1 cellular context compared by ENCODE assay signal in genomic region chr7:44796504-44797328, GRCh38.
TF ChIP-seq lines count a peak whose summit lies in the region.

Gene PPIA, plus strand, starts transcription at chr7:44796681. Its CDS starts 44 bp downstream, at chr7:44796725.

TF ChIP-seq in K562, 482 proteins besides CTCF, POLR2A, EP300 and RAD21 (continued from another document and continues in another):
- no peak for TF ChIP-seq EHMT2 (IDR thresholded peaks at IDR 0.05)
- TF ChIP-seq KAT2B (IDR thresholded peaks at IDR 0.05; ENCODE audit: low read depth, low read length), result no peak
- TF ChIP-seq ZNF384 (IDR thresholded peaks at IDR 0.05; ENCODE audit: low read depth, low read length), result no peak
- TF ChIP-seq ZFP91 (CRISPR knock-in tag; IDR thresholded peaks at IDR 0.05), result no peak
- TF ChIP-seq ZNF766 (CRISPR knock-in tag; conservative IDR thresholded peaks at IDR 0.05), result no peak
- TF ChIP-seq DACH1 (IDR thresholded peaks at IDR 0.05; ENCODE audit: partially characterized antibody), result no peak
- TF ChIP-seq ZC3H4 (CRISPR knock-in tag; IDR thresholded peaks at IDR 0.05; ENCODE audit: borderline replicate concordance), result peak; percentile 99
- no peak for TF ChIP-seq MTA1 (IDR thresholded peaks at IDR 0.05; ENCODE audit: borderline replicate concordance)
- TF ChIP-seq ZNF263 (CRISPR knock-in tag; IDR thresholded peaks at IDR 0.05; ENCODE audit: borderline replicate concordance), result no peak
- TF ChIP-seq POLR2AphosphoS5 (IDR thresholded peaks at IDR 0.05; ENCODE audit: control insufficient read depth, insufficient read depth, low read depth, low read length), result peak; percentile 86
- TF ChIP-seq, protein P1, sequence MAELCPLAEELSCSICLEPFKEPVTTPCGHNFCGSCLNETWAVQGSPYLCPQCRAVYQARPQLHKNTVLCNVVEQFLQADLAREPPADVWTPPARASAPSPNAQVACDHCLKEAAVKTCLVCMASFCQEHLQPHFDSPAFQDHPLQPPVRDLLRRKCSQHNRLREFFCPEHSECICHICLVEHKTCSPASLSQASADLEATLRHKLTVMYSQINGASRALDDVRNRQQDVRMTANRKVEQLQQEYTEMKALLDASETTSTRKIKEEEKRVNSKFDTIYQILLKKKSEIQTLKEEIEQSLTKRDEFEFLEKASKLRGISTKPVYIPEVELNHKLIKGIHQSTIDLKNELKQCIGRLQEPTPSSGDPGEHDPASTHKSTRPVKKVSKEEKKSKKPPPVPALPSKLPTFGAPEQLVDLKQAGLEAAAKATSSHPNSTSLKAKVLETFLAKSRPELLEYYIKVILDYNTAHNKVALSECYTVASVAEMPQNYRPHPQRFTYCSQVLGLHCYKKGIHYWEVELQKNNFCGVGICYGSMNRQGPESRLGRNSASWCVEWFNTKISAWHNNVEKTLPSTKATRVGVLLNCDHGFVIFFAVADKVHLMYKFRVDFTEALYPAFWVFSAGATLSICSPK (IDR thresholded peaks at IDR 0.05; ENCODE audit: borderline replicate concordance), result no peak
- no peak for TF ChIP-seq SMARCA4 (IDR thresholded peaks at IDR 0.05)
- TF ChIP-seq MYC (IDR thresholded peaks at IDR 0.05; ENCODE audit: low read depth, low read length), result peak; percentile 99
- peak; percentile 94 for TF ChIP-seq MYC (CRISPR knock-in tag; IDR thresholded peaks at IDR 0.05; ENCODE audit: borderline replicate concordance, low read depth)
- TF ChIP-seq NR4A1 (CRISPR knock-in tag; IDR thresholded peaks at IDR 0.05), result no peak
- TF ChIP-seq NR4A1 (tag; IDR thresholded peaks at IDR 0.05), result peak; percentile 86
- no peak for TF ChIP-seq BCL6 (CRISPR knock-in tag; IDR thresholded peaks at IDR 0.05)
- peak; percentile 84 for TF ChIP-seq HMGN3 (IDR thresholded peaks at IDR 0.05; ENCODE audit: borderline replicate concordance, extremely low read depth, insufficient read length, low read depth, low read length)
- no peak for TF ChIP-seq TCF7L2 (IDR thresholded peaks at IDR 0.05; ENCODE audit: low read depth, low read length)
- 0 out of 2 replicates have a peak, but pooled peaks have one; percentile 90 for TF ChIP-seq PTBP1 (IDR thresholded peaks at IDR 0.05; ENCODE audit: low read depth, low read length)
- TF ChIP-seq RAD51 (IDR thresholded peaks at IDR 0.05; ENCODE audit: borderline replicate concordance, low read depth), result no peak; the same call in 1 of the 2 replicates
- 0 out of 4 replicates have a peak, but pooled peaks of 1 of the 2 experiments have one; percentile 38 for TF ChIP-seq ETV6 (IDR thresholded peaks at IDR 0.05; ENCODE audit: borderline replicate concordance in 1 of 2, low read depth in 2 of 2, low read length in 1 of 2)
- TF ChIP-seq ETV6 (CRISPR knock-in tag; IDR thresholded peaks at IDR 0.05; ENCODE audit: borderline replicate concordance), result no peak
- no peak for TF ChIP-seq WHSC1 (IDR thresholded peaks at IDR 0.05; ENCODE audit: low read length)
- 0 out of 2 replicates have a peak, but pooled peaks have one; percentile 48 for TF ChIP-seq ZNF551 (CRISPR knock-in tag; IDR thresholded peaks at IDR 0.05)
- TF ChIP-seq ZNF324 (CRISPR knock-in tag; IDR thresholded peaks at IDR 0.05), result no peak
- TF ChIP-seq RBM22 (IDR thresholded peaks at IDR 0.05; ENCODE audit: low read depth, low read length, poor library complexity, severe bottlenecking), result peak; percentile 99
- no peak for TF ChIP-seq SLC30A9 (CRISPR knock-in tag; IDR thresholded peaks at IDR 0.05)
- peak; percentile 52; the same call in 1 of the 2 replicates for TF ChIP-seq CTBP1 (IDR thresholded peaks at IDR 0.05; ENCODE audit: borderline replicate concordance)
- TF ChIP-seq ZNF583 (CRISPR knock-in tag; IDR thresholded peaks at IDR 0.05), result no peak
- TF ChIP-seq GABPB1 (CRISPR knock-in tag; IDR thresholded peaks at IDR 0.05), result peak; percentile 59; the same call in 1 of the 2 replicates
- peak; percentile 99 for TF ChIP-seq SUPT5H (IDR thresholded peaks at IDR 0.05)
- TF ChIP-seq ZNF764 (CRISPR knock-in tag; IDR thresholded peaks at IDR 0.05; ENCODE audit: low read depth), result no peak
- TF ChIP-seq FUS (optimal IDR thresholded peaks at IDR 0.05; ENCODE audit: low read depth, low read length), result peak; percentile 96
- no peak for TF ChIP-seq MIER1 (IDR thresholded peaks at IDR 0.05; ENCODE audit: low read depth)
- TF ChIP-seq HOXB6 (CRISPR knock-in tag; IDR thresholded peaks at IDR 0.05; ENCODE audit: borderline replicate concordance), result no peak
- no peak for TF ChIP-seq PURB (CRISPR knock-in tag; IDR thresholded peaks at IDR 0.05; ENCODE audit: low read depth)
- no peak for TF ChIP-seq ZBTB12 (CRISPR knock-in tag; IDR thresholded peaks at IDR 0.05)
- 0 out of 2 replicates have a peak, but pooled peaks have one; percentile 67 for TF ChIP-seq RBM17 (IDR thresholded peaks at IDR 0.05; ENCODE audit: borderline replicate concordance, low read depth, low read length)
- 0 out of 2 replicates have a peak, but pooled peaks have one; percentile 13 for TF ChIP-seq RFX7 (CRISPR knock-in tag; IDR thresholded peaks at IDR 0.05)
- TF ChIP-seq RBM25 (IDR thresholded peaks at IDR 0.05; ENCODE audit: low read depth, low read length, severe bottlenecking), result peak; percentile 98
- TF ChIP-seq ZSCAN32 (CRISPR knock-in tag; IDR thresholded peaks at IDR 0.05), result no peak
- peak; percentile 98 for TF ChIP-seq TBP (optimal IDR thresholded peaks at IDR 0.05; ENCODE audit: low read depth, low read length)
- TF ChIP-seq, protein P2, sequence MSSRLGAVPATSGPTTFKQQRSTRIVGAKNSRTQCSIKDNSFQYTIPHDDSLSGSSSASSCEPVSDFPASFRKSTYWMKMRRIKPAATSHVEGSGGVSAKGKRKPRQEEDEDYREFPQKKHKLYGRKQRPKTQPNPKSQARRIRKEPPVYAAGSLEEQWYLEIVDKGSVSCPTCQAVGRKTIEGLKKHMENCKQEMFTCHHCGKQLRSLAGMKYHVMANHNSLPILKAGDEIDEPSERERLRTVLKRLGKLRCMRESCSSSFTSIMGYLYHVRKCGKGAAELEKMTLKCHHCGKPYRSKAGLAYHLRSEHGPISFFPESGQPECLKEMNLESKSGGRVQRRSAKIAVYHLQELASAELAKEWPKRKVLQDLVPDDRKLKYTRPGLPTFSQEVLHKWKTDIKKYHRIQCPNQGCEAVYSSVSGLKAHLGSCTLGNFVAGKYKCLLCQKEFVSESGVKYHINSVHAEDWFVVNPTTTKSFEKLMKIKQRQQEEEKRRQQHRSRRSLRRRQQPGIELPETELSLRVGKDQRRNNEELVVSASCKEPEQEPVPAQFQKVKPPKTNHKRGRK (tag; IDR thresholded peaks at IDR 0.05), result no peak
- TF ChIP-seq ZKSCAN8 (CRISPR knock-in tag; IDR thresholded peaks at IDR 0.05), result no peak
- TF ChIP-seq SMARCE1 (IDR thresholded peaks at IDR 0.05), result no peak
- no peak for TF ChIP-seq SPI1 (IDR thresholded peaks at IDR 0.05; ENCODE audit: borderline replicate concordance, low read depth, low read length)
- TF ChIP-seq NCOA1 (IDR thresholded peaks at IDR 0.05; ENCODE audit: low read depth), result no peak
- TF ChIP-seq TEAD4 (IDR thresholded peaks at IDR 0.05; ENCODE audit: low read length), result peak; percentile 77; the same call in 1 of the 2 replicates
- TF ChIP-seq TEAD4 (CRISPR knock-in tag; IDR thresholded peaks at IDR 0.05; ENCODE audit: borderline replicate concordance), result 0 out of 2 replicates have a peak, but pooled peaks have one; percentile 63
- no peak for TF ChIP-seq RUNX1 (IDR thresholded peaks at IDR 0.05; ENCODE audit: low read depth)
- TF ChIP-seq, protein P3, sequence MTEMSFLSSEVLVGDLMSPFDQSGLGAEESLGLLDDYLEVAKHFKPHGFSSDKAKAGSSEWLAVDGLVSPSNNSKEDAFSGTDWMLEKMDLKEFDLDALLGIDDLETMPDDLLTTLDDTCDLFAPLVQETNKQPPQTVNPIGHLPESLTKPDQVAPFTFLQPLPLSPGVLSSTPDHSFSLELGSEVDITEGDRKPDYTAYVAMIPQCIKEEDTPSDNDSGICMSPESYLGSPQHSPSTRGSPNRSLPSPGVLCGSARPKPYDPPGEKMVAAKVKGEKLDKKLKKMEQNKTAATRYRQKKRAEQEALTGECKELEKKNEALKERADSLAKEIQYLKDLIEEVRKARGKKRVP (CRISPR knock-in tag; IDR thresholded peaks at IDR 0.05), result peak; percentile 9; the same call in 1 of the 2 replicates
- TF ChIP-seq ZNF445 (CRISPR knock-in tag; IDR thresholded peaks at IDR 0.05; ENCODE audit: low read depth), result no peak
- no peak for TF ChIP-seq ARHGAP35 (IDR thresholded peaks at IDR 0.05; ENCODE audit: partially characterized antibody)
- no peak for TF ChIP-seq HNRNPUL1 (IDR thresholded peaks at IDR 0.05; ENCODE audit: low read length)
- no peak for TF ChIP-seq ZNF224 (CRISPR knock-in tag; IDR thresholded peaks at IDR 0.05)
- TF ChIP-seq, protein P4, sequence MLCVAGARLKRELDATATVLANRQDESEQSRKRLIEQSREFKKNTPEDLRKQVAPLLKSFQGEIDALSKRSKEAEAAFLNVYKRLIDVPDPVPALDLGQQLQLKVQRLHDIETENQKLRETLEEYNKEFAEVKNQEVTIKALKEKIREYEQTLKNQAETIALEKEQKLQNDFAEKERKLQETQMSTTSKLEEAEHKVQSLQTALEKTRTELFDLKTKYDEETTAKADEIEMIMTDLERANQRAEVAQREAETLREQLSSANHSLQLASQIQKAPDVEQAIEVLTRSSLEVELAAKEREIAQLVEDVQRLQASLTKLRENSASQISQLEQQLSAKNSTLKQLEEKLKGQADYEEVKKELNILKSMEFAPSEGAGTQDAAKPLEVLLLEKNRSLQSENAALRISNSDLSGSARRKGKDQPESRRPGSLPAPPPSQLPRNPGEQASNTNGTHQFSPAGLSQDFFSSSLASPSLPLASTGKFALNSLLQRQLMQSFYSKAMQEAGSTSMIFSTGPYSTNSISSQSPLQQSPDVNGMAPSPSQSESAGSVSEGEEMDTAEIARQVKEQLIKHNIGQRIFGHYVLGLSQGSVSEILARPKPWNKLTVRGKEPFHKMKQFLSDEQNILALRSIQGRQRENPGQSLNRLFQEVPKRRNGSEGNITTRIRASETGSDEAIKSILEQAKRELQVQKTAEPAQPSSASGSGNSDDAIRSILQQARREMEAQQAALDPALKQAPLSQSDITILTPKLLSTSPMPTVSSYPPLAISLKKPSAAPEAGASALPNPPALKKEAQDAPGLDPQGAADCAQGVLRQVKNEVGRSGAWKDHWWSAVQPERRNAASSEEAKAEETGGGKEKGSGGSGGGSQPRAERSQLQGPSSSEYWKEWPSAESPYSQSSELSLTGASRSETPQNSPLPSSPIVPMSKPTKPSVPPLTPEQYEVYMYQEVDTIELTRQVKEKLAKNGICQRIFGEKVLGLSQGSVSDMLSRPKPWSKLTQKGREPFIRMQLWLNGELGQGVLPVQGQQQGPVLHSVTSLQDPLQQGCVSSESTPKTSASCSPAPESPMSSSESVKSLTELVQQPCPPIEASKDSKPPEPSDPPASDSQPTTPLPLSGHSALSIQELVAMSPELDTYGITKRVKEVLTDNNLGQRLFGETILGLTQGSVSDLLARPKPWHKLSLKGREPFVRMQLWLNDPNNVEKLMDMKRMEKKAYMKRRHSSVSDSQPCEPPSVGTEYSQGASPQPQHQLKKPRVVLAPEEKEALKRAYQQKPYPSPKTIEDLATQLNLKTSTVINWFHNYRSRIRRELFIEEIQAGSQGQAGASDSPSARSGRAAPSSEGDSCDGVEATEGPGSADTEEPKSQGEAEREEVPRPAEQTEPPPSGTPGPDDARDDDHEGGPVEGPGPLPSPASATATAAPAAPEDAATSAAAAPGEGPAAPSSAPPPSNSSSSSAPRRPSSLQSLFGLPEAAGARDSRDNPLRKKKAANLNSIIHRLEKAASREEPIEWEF (CRISPR knock-in tag; IDR thresholded peaks at IDR 0.05), result no peak
- peak in 1 of 2 experiments; percentile 47; a peak in 1 of 4 replicates for TF ChIP-seq FOXK2 (conservative IDR thresholded peaks at IDR 0.05 in 1 of 2, IDR thresholded peaks at IDR 0.05 in 1 of 2; ENCODE audit: low read depth in 2 of 2)
- 0 out of 2 replicates have a peak, but pooled peaks have one; percentile 28 for TF ChIP-seq SMAD3 (CRISPR knock-in tag; conservative IDR thresholded peaks at IDR 0.05)
- peak; percentile 75 for TF ChIP-seq MXI1 (IDR thresholded peaks at IDR 0.05; ENCODE audit: low read depth, low read length)
- TF ChIP-seq IRF9 (tag; IDR thresholded peaks at IDR 0.05), result no peak
- TF ChIP-seq SMARCB1 (IDR thresholded peaks at IDR 0.05; ENCODE audit: insufficient read length, low read depth), result no peak
- TF ChIP-seq SAP30 (IDR thresholded peaks at IDR 0.05; ENCODE audit: borderline replicate concordance, insufficient read depth, low read depth, low read length, poor library complexity, severe bottlenecking), result peak; percentile 83
- no peak for TF ChIP-seq ZNF24 (IDR thresholded peaks at IDR 0.05)
- peak; percentile 90 for TF ChIP-seq HNRNPH1 (optimal IDR thresholded peaks at IDR 0.05; ENCODE audit: low read depth, low read length)
